17 cellular contexts compared by ENCODE assay signal in genomic region chr4:152929888-152930287, GRCh38.
"Had no signal": no experiment of that assay in that cellular context is flagged by ENCODE, and none has a peak within 500 bp of the region (broad histone marks: within the 10 kb centered on the region; RNA-seq: fewer than 3 reads in every experiment).

No MANE protein-coding gene starts in this region.

- DNase-seq: activated effector memory CD4-positive, alpha-beta T cell treated with Interleukin-2 at 50 U/mL for 16 hours; activated T-cell treated with anti-CD3 and anti-CD28 coated beads, Interleukin-2, amount 50 U/mL, for 24 hours; amniotic stem cell; body of pancreas; central memory CD4-positive, alpha-beta T cell; effector CD8-positive, alpha-beta T cell; gastrocnemius medialis; left colon; mammary epithelial cell; naive thymus-derived CD8-positive, alpha-beta T cell; stimulated activated CD4-positive, alpha-beta T cell treated with anti-CD3 and anti-CD28 coated beads, Interleukin-2, amount 100 ng/mL, for 24 hours; stimulated activated naive B cell treated with anti-CD40 and anti-IgM and Interleukin-4, amounts not matched to agents 10 μg/mL and 1 μg/mL and 100 μg/mL, for 72 hours; substantia nigra had no signal

- ATAC-seq: activated CD4-positive, CD25-positive, alpha-beta regulatory T cell treated with anti-CD3 and anti-CD28 coated beads, Interleukin-2, amount 50 U/mL, for 24 hours; activated naive CD4-positive, alpha-beta T cell treated with anti-CD3 and anti-CD28 coated beads, Interleukin-2, amount 50 U/mL, for 72 hours; body of pancreas; gastrocnemius medialis; left colon; naive thymus-derived CD8-positive, alpha-beta T cell; sciatic nerve; stimulated activated naive B cell treated with anti-CD40 and anti-IgM and Interleukin-4, amounts not matched to agents 10 μg/mL and 1 μg/mL and 100 μg/mL, for 72 hours had no signal

- H3K27ac ChIP-seq: body of pancreas, coronary artery, gastrocnemius medialis had no signal

- H3K4me1 ChIP-seq: gastrocnemius medialis had no signal

- H3K4me3 ChIP-seq: body of pancreas, coronary artery, gastrocnemius medialis had no signal

- H3K27me3 ChIP-seq: body of pancreas had no signal

- H3K9me3 ChIP-seq: body of pancreas, gastrocnemius medialis had no signal

- H3K36me3 ChIP-seq: gastrocnemius medialis had no signal
